ENCODE assay signal across 1 cellular context in the genomic region with DNA sequence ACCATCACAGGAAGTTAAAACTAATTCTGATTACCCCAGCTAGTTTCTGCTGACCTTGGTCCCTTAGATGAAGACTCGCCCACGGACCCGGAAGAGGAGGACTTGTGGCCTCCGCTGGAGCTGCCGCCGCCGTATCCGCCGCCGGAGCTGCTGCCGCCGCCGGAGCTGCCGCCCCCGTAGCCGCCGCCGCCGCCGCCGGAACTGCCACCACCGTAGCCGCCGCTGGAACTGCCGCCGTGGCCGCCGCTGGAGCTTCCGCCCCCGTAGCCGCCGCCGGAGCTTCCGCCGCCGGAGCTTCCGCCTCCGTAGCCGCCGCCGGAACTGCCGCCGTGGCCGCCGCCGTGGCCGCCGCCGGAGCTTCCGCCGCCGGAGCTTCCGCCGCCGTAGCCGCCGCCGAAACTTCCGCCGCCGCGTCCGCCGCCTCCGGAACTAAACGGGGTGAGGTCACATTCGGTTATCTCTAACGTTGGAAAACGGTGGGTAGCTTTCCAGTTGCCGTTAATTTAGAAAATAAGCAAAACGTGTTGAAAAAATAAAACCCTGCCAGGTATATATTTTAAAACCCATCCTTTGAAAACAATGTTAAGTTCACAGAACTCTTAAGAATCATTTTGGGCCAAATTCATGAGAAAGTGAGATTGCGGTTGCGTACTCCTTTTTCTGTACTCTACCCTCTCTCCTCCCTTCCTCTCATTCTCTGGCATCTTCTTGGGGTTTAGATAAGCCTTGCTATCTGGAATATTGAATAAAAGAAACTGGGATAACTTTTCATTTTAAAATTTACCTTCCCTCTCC.
TF ChIP-seq lines count a peak whose summit lies in the region.

No MANE protein-coding gene starts in this region.

TF ChIP-seq in K562, 482 proteins besides CTCF, POLR2A, EP300 and RAD21 (continued from another document and continues in another):
- TF ChIP-seq, protein P1, sequence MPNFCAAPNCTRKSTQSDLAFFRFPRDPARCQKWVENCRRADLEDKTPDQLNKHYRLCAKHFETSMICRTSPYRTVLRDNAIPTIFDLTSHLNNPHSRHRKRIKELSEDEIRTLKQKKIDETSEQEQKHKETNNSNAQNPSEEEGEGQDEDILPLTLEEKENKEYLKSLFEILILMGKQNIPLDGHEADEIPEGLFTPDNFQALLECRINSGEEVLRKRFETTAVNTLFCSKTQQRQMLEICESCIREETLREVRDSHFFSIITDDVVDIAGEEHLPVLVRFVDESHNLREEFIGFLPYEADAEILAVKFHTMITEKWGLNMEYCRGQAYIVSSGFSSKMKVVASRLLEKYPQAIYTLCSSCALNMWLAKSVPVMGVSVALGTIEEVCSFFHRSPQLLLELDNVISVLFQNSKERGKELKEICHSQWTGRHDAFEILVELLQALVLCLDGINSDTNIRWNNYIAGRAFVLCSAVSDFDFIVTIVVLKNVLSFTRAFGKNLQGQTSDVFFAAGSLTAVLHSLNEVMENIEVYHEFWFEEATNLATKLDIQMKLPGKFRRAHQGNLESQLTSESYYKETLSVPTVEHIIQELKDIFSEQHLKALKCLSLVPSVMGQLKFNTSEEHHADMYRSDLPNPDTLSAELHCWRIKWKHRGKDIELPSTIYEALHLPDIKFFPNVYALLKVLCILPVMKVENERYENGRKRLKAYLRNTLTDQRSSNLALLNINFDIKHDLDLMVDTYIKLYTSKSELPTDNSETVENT (CRISPR knock-in tag; IDR thresholded peaks at IDR 0.05): peak; percentile 58; the same call in 1 of the 2 replicates
- TF ChIP-seq ELK3 (CRISPR knock-in tag; IDR thresholded peaks at IDR 0.05) (0 out of 2 replicates have a peak, but pooled peaks have one; percentile 50), SRSF3 (IDR thresholded peaks at IDR 0.05; ENCODE audit: insufficient read depth, low read length) (no peak), ZBTB8A (IDR thresholded peaks at IDR 0.05; ENCODE audit: partially characterized antibody) (no peak), TEAD1 (CRISPR knock-in tag; IDR thresholded peaks at IDR 0.05) (0 out of 4 replicates have a peak, but pooled peaks of 1 of the 2 experiments have one; percentile 21), ZNF41 (CRISPR knock-in tag; conservative IDR thresholded peaks at IDR 0.05) (no peak), SLC30A9 (CRISPR knock-in tag; IDR thresholded peaks at IDR 0.05) (no peak), RBFOX2 (IDR thresholded peaks at IDR 0.05; ENCODE audit: low read depth, low read length) (peak; percentile 98), ZNF253 (CRISPR knock-in tag; conservative IDR thresholded peaks at IDR 0.05) (no peak), VEZF1 (CRISPR knock-in tag; IDR thresholded peaks at IDR 0.05) (0 out of 2 replicates have a peak, but pooled peaks have one; percentile 28), JUND (IDR thresholded peaks at IDR 0.05; ENCODE audit: borderline replicate concordance, low read depth, low read length) (peak; percentile 76), JUND (tag; IDR thresholded peaks at IDR 0.05; ENCODE audit: borderline replicate concordance, low read depth, low read length) (peak; percentile 76), JUN (IDR thresholded peaks at IDR 0.05; ENCODE audit: borderline replicate concordance, low read depth, low read length) (peak; percentile 49; the same call in 1 of the 2 replicates), JUN (CRISPR knock-in tag; IDR thresholded peaks at IDR 0.05; ENCODE audit: borderline replicate concordance) (no peak), ARID1B (IDR thresholded peaks at IDR 0.05) (0 out of 2 replicates have a peak, but pooled peaks have one; percentile 35), NFXL1 (CRISPR knock-in tag; IDR thresholded peaks at IDR 0.05) (peak; percentile 66; the same call in 1 of the 2 replicates), BDP1 (IDR thresholded peaks at IDR 0.05; ENCODE audit: insufficient read depth, insufficient read length) (no peak), SMARCA4 (IDR thresholded peaks at IDR 0.05) (peak; percentile 66; the same call in 1 of the 2 replicates), AFF1 (IDR thresholded peaks at IDR 0.05; ENCODE audit: low read depth in 1 of 2, partially characterized antibody in 2 of 2) (peak; percentile 72 to 88), TCF7 (IDR thresholded peaks at IDR 0.05; ENCODE audit: borderline replicate concordance) (no peak), TBL1XR1 (IDR thresholded peaks at IDR 0.05; ENCODE audit: low read length in 2 of 2) (no peak), NKRF (IDR thresholded peaks at IDR 0.05; ENCODE audit: borderline replicate concordance) (no peak; the same call in 1 of the 2 replicates), MGA (IDR thresholded peaks at IDR 0.05) (no peak; the same call in 1 of the 2 replicates), SMAD4 (CRISPR knock-in tag; conservative IDR thresholded peaks at IDR 0.05) (peak; percentile 52)
